20 cellular contexts compared by ENCODE assay signal in genomic region chr12:109567296-109567695, GRCh38. TPM values are rescaled to one million over a fixed set of nuclear protein-coding genes. Genes with fewer than 3 reads are reported as not detected.
DNase-seq lines count a peak whose midpoint lies in the region; ATAC-seq, FAIRE-seq and TF ChIP-seq lines count a peak whose summit lies in the region.
"Had no signal": no experiment of that assay in that cellular context is flagged by ENCODE, and none has a peak within 500 bp of the region (broad histone marks: within the 10 kb centered on the region; RNA-seq: fewer than 3 reads in every experiment).

No MANE protein-coding gene starts in this region.

- BruUV-seq in HepG2 (replicated peaks; lab: Mats Ljungman, UMichigan) (no TSS peak), A673 (replicated peaks; lab: Mats Ljungman, UMichigan) (no TSS peak)

- FAIRE-seq in HepG2 (lab: Jason Lieb, UNC) = no peak
- FAIRE-seq: A549, G401.6, GM12892, H1 had no signal

- H3K4me2 ChIP-seq in HepG2 (ENCODE audit: low read depth, low read length) = no peak overlapping the region
- H3K4me2 ChIP-seq in osteoblast (ENCODE audit: insufficient read depth, low read length) = no peak overlapping the region
- H3K4me2 ChIP-seq: A549 had no signal

- POLR2A ChIA-PET in HepG2 (lab: Yijun Ruan, JAX) = no interaction called here
- POLR2A ChIA-PET in A673 (lab: Charles Lee; ENCODE audit: low non-redundant PET) = no interaction called here

- DNase-seq in NCI-H2171 treated with DMSO at 0.1 percent for 48 hours (lab: John Stamatoyannopoulos, UW) (peak; percentile 57), NCI-H2171 (lab: John Stamatoyannopoulos, UW) (no peak), HepG2 (ENCODE audit: low spot score) (no peak), osteoblast (ENCODE audit: insufficient read length, low spot score, missing footprints) (peak; percentile 10), A673 (ENCODE audit: low spot score) (no peak), body of pancreas (no peak)
- DNase-seq: 8988T; Calu3; CD4-positive, alpha-beta memory T cell; COR-L47; DMS53; DMS79 treated with DMSO at 0.1 percent for 48 hours; GM23248; H7; HCEC 1CT had no signal

- TF ChIP-seq CTCF in liver (IDR thresholded peaks at IDR 0.05; ENCODE audit: low read depth, low read length, missing input control) = peak; percentile 6
- TF ChIP-seq CTCF in HepG2 (CRISPR knock-in tag; IDR thresholded peaks at IDR 0.05) = no peak
- TF ChIP-seq CTCF in osteoblast (IDR thresholded peaks at IDR 0.05; ENCODE audit: extremely low read depth, low read depth, low read length) = no peak
- TF ChIP-seq CTCF in A673 (conservative IDR thresholded peaks at IDR 0.05; ENCODE audit: low read depth, low read length) = no peak
- no peak for TF ChIP-seq CTCF in body of pancreas (IDR thresholded peaks at IDR 0.05)

- H3K4me1 ChIP-seq in liver (ENCODE audit: control insufficient read depth in 4 of 4, insufficient read depth in 4 of 4, low read length in 3 of 4) = peaks cover 5 to 44% (median 25%) of the 10 kb centered on the region in 4 donors
- peaks cover 35% of the 10 kb centered on the region for H3K4me1 ChIP-seq in HepG2 (ENCODE audit: insufficient read depth, low read length)
- H3K4me1 ChIP-seq in osteoblast (ENCODE audit: insufficient read depth, low read length) = peaks cover 10% of the 10 kb centered on the region
- no peaks in the 10 kb centered on the region for H3K4me1 ChIP-seq in A673 (ENCODE audit: insufficient read depth, low read length, poor library complexity, severe bottlenecking)
- H3K4me1 ChIP-seq in body of pancreas = peaks cover 6% of the 10 kb centered on the region
- H3K4me1 ChIP-seq: A549 had no signal

- no peaks in the 10 kb centered on the region for H3K9me3 ChIP-seq in liver (ENCODE audit: control insufficient read depth in 4 of 4, low read length in 3 of 4)
- H3K9me3 ChIP-seq in HepG2 (ENCODE audit: low read length) = no peaks in the 10 kb centered on the region
- H3K9me3 ChIP-seq in osteoblast (ENCODE audit: low read depth, low read length) = no peaks in the 10 kb centered on the region
- H3K9me3 ChIP-seq in A673 (ENCODE audit: low read depth, low read length, poor library complexity, severe bottlenecking) = no peaks in the 10 kb centered on the region
- H3K9me3 ChIP-seq in body of pancreas = no peaks in the 10 kb centered on the region

- H3K27ac ChIP-seq in liver (ENCODE audit: low read depth in 1 of 2, low read length in 2 of 2) (peak overlapping the region in 1 of 2 donors; percentile 26), HepG2 (ENCODE audit: extremely low read length, insufficient read depth, low read length) (no peak overlapping the region), osteoblast (ENCODE audit: low read depth, low read length) (no peak overlapping the region), A673 (ENCODE audit: low read depth, low read length, poor library complexity, severe bottlenecking) (no peak overlapping the region), body of pancreas (no peak overlapping the region)
- H3K27ac ChIP-seq: A549, GM23248 had no signal

- H3K36me3 ChIP-seq in liver (ENCODE audit: control insufficient read depth in 4 of 4, insufficient read depth in 3 of 4, low read depth in 1 of 4, low read length in 3 of 4) (peaks cover 5 to 33% (median 22%) of the 10 kb centered on the region in 4 donors), HepG2 (replicated peaks in 1 of 2; ENCODE audit: control insufficient read depth in 1 of 2, insufficient read depth in 2 of 2, low read length in 2 of 2) (peaks cover 8 to 78% of the 10 kb centered on the region in 2 experiments), osteoblast (ENCODE audit: insufficient read depth, low read length) (peaks cover 10% of the 10 kb centered on the region), A673 (ENCODE audit: insufficient read depth, low read length, poor library complexity, severe bottlenecking) (peaks cover 89% of the 10 kb centered on the region), body of pancreas (replicated peaks in 1 of 2; ENCODE audit: insufficient read depth in 1 of 2, low read depth in 2 of 2) (peaks cover 0 to 4% of the 10 kb centered on the region in 2 donors)

- H3K4me3 ChIP-seq in liver (ENCODE audit: low read depth in 1 of 3, low read length in 3 of 3) (no peak overlapping the region), HepG2 (replicated peaks in 1 of 3; ENCODE audit: insufficient read depth in 1 of 3, low read depth in 2 of 3, low read length in 3 of 3) (no peak overlapping the region), osteoblast (ENCODE audit: insufficient read depth, low read length) (no peak overlapping the region), A673 (ENCODE audit: low read depth, low read length, poor library complexity, severe bottlenecking) (no peak overlapping the region), body of pancreas (no peak overlapping the region)
- H3K4me3 ChIP-seq: A549, GM23248 had no signal

- H3K9ac ChIP-seq in liver (ENCODE audit: low read depth in 1 of 2, low read length in 2 of 2) (no peak overlapping the region), HepG2 (ENCODE audit: insufficient read depth, low read depth, low read length) (no peak overlapping the region)
- H3K9ac ChIP-seq: GM23248 had no signal

- TF ChIP-seq POLR2A in HepG2 (IDR thresholded peaks at IDR 0.05; ENCODE audit: insufficient read depth in 1 of 2, low read depth in 2 of 2, low read length in 2 of 2) = no peak
- TF ChIP-seq POLR2A in body of pancreas (IDR thresholded peaks at IDR 0.05) = no peak

- H2AFZ ChIP-seq in HepG2 (ENCODE audit: low read length) (no peak overlapping the region), osteoblast (ENCODE audit: low read length) (no peak overlapping the region)
- H2AFZ ChIP-seq: GM23248 had no signal

- TF ChIP-seq EP300 in HepG2 (IDR thresholded peaks at IDR 0.05; ENCODE audit: low read depth in 2 of 2, low read length in 2 of 2) = no peak
- no peak for TF ChIP-seq EP300 in HepG2 (CRISPR knock-in tag; IDR thresholded peaks at IDR 0.05; ENCODE audit: borderline replicate concordance)

- intact Hi-C loops in HepG2 (cut with micrococcal nuclease; ENCODE audit: unreplicated experiment) (no loop called here), A673 (cut with micrococcal nuclease; ENCODE audit: unreplicated experiment) (no loop called here), body of pancreas (cut with DNase I) (no loop called here)

- CTCF ChIA-PET in HepG2 (lab: Yijun Ruan, JAX; ENCODE audit: low intra/inter-chr PET ratio, low total read pairs) (no interaction called here), A673 (lab: Charles Lee) (no interaction called here)

- TF ChIP-seq RAD21 in liver (IDR thresholded peaks at IDR 0.05) = peak in 1 of 2 donors; percentile 59
- no peak for TF ChIP-seq RAD21 in HepG2 (CRISPR knock-in tag; IDR thresholded peaks at IDR 0.05)

- H4K20me1 ChIP-seq in HepG2 (ENCODE audit: insufficient read depth, low read length) (no peaks in the 10 kb centered on the region), osteoblast (ENCODE audit: insufficient read depth, low read length) (no peaks in the 10 kb centered on the region)

- peaks cover 7% of the 10 kb centered on the region for H3K79me2 ChIP-seq in HepG2 (ENCODE audit: insufficient read depth, low read length)
- H3K79me2 ChIP-seq in osteoblast (ENCODE audit: insufficient read depth, low read length) = no peaks in the 10 kb centered on the region

- in situ Hi-C loops in HepG2 (cut with HindIII; ENCODE audit: extremely low pct_ligation_motif_present, low pct_unique_long_range_greater_than_20kb) = no loop called here

- ATAC-seq in HepG2 (no peak), body of pancreas (no peak)

- WGBS in liver = 52% methylated on average over 10 of the region's 10 CpGs
- 88% methylated on average over 7 of the region's 10 CpGs for WGBS in HepG2 (ENCODE audit: low lambda C conversion rate)
- 84 to 88% methylated on average over 10 of the region's 10 CpGs for WGBS in body of pancreas, 2 donors

- H3K27me3 ChIP-seq in liver (ENCODE audit: control insufficient read depth in 4 of 4, insufficient read depth in 4 of 4, low read length in 3 of 4) (no peaks in the 10 kb centered on the region), HepG2 (ENCODE audit: control insufficient read depth in 1 of 2, insufficient read depth in 2 of 2, low read length in 2 of 2) (no peaks in the 10 kb centered on the region), osteoblast (ENCODE audit: insufficient read depth, low read length) (no peaks in the 10 kb centered on the region), A673 (replicated peaks; ENCODE audit: insufficient read depth, low read depth, low read length, poor library complexity) (no peaks in the 10 kb centered on the region), body of pancreas (no peaks in the 10 kb centered on the region)

RNA-seq across cellular contexts. Expression of gene MMAB, which starts 6.0 kb away (rescaled TPM):
- 10 to 100 TPM; 47.1 to 63.5 TPM for total RNA-seq in liver
- polyA plus RNA-seq in liver = 100 to 1,000 TPM in 1 of 2 donors, 10 to 100 TPM in 1; 90.6 to 101 TPM
- total RNA-seq in HepG2 (2016; rRNA removed; fragmentation: Illumina TruSeq; extraction: Trizol) = 77.3 and 112 TPM in 2 replicates
- total RNA-seq in HepG2 (2016; cell fraction: cytosol; rRNA removed; fragmentation: Illumina TruSeq; extraction: Trizol; ENCODE audit: low read depth) = 32.4 and 42.7 TPM in 2 replicates
- 80.5 and 108 TPM in 2 replicates for total RNA-seq in HepG2 (2016; cell fraction: insoluble cytoplasmic fraction; rRNA removed; fragmentation: Illumina TruSeq; extraction: Trizol)
- total RNA-seq in HepG2 (2016; cell fraction: membrane; rRNA removed; fragmentation: Illumina TruSeq; extraction: Trizol) = 59.5 and 67.4 TPM in 2 replicates
- 37.8 and 41.0 TPM in 2 replicates for total RNA-seq in HepG2 (2016; cell fraction: nucleus; rRNA removed; fragmentation: Illumina TruSeq; extraction: Trizol)
- 26.1 and 33.2 TPM in 2 replicates for polyA plus RNA-seq in HepG2 (2011; rRNA removed)
- 29.9 and 32.2 TPM in 2 replicates for polyA plus RNA-seq in HepG2 (2011; cell fraction: cytosol; rRNA removed)
- polyA plus RNA-seq in HepG2 (2011; cell fraction: nucleus; rRNA removed) = 34.9 and 43.2 TPM in 2 replicates
- polyA plus RNA-seq in HepG2 (2012) = 39.1 and 40.4 TPM in 2 replicates
- 36.6 and 44.0 TPM in 2 replicates for polyA plus RNA-seq in HepG2 (2016; cell fraction: cytosol; fragmentation: Illumina TruSeq; extraction: Trizol; ENCODE audit: low read depth)
- polyA plus RNA-seq in HepG2 (2016; cell fraction: insoluble cytoplasmic fraction; fragmentation: Illumina TruSeq; extraction: Trizol; ENCODE audit: low read depth) = 98.7 and 99.8 TPM in 2 replicates
- polyA plus RNA-seq in HepG2 (2016; cell fraction: membrane; fragmentation: Illumina TruSeq; extraction: Trizol; ENCODE audit: low read depth) = 39.9 and 52.5 TPM in 2 replicates
- polyA plus RNA-seq in HepG2 (2016; cell fraction: nucleus; fragmentation: Illumina TruSeq; extraction: Trizol; ENCODE audit: insufficient read depth, low read depth) = 58.2 and 63.9 TPM in 2 replicates
- polyA minus RNA-seq in HepG2 (2011; rRNA and poly(A)+ RNA removed; ENCODE audit: low replicate concordance) = 37.1 and 53.3 TPM in 2 replicates
- 11.8 and 16.2 TPM in 2 replicates for polyA minus RNA-seq in HepG2 (2011; cell fraction: cytosol; rRNA and poly(A)+ RNA removed)
- polyA minus RNA-seq in HepG2 (2011; cell fraction: nucleus; rRNA and poly(A)+ RNA removed) = 21.0 and 29.1 TPM in 2 replicates
- 34.4 and 35.7 TPM in 2 replicates for total RNA-seq in osteoblast
- total RNA-seq in A673 (2021) = 97.6 and 104 TPM in 2 replicates
- total RNA-seq in body of pancreas = 10 to 100 TPM; 12.5 to 29.7 TPM

RNA-seq across cellular contexts. Expression of gene MVK, which starts 6.3 kb away (rescaled TPM):
- total RNA-seq in liver (10 to 100 TPM; 34.9 to 50.3 TPM), HepG2 (2016; rRNA removed; fragmentation: Illumina TruSeq; extraction: Trizol) (47.1 and 66.9 TPM in 2 replicates), osteoblast (31.1 and 31.2 TPM in 2 replicates), A673 (2021) (45.4 and 56.0 TPM in 2 replicates), body of pancreas (10 to 100 TPM in 1 of 2 donors, 1 to 10 TPM in 1; 8.6 to 12.2 TPM)
- polyA plus RNA-seq in liver (10 to 100 TPM; 39.0 to 43.8 TPM), HepG2 (2011; rRNA removed) (11.6 and 22.5 TPM in 2 replicates)
- 15.1 and 17.9 TPM in 2 replicates for total RNA-seq in HepG2 (2016; cell fraction: cytosol; rRNA removed; fragmentation: Illumina TruSeq; extraction: Trizol; ENCODE audit: low read depth)
- total RNA-seq in HepG2 (2016; cell fraction: insoluble cytoplasmic fraction; rRNA removed; fragmentation: Illumina TruSeq; extraction: Trizol) = 40.9 and 70.6 TPM in 2 replicates
- total RNA-seq in HepG2 (2016; cell fraction: membrane; rRNA removed; fragmentation: Illumina TruSeq; extraction: Trizol) = 34.1 and 39.6 TPM in 2 replicates
- 38.8 and 47.2 TPM in 2 replicates for total RNA-seq in HepG2 (2016; cell fraction: nucleus; rRNA removed; fragmentation: Illumina TruSeq; extraction: Trizol)
- 12.4 and 13.5 TPM in 2 replicates for polyA plus RNA-seq in HepG2 (2011; cell fraction: cytosol; rRNA removed)
- polyA plus RNA-seq in HepG2 (2011; cell fraction: nucleus; rRNA removed) = 32.0 and 47.6 TPM in 2 replicates
- polyA plus RNA-seq in HepG2 (2012) = 19.2 and 28.6 TPM in 2 replicates
- polyA plus RNA-seq in HepG2 (2016; cell fraction: cytosol; fragmentation: Illumina TruSeq; extraction: Trizol; ENCODE audit: low read depth) = 16.3 and 19.9 TPM in 2 replicates
- 42.0 and 50.4 TPM in 2 replicates for polyA plus RNA-seq in HepG2 (2016; cell fraction: insoluble cytoplasmic fraction; fragmentation: Illumina TruSeq; extraction: Trizol; ENCODE audit: low read depth)
- polyA plus RNA-seq in HepG2 (2016; cell fraction: membrane; fragmentation: Illumina TruSeq; extraction: Trizol; ENCODE audit: low read depth) = 26.9 and 30.0 TPM in 2 replicates
- polyA plus RNA-seq in HepG2 (2016; cell fraction: nucleus; fragmentation: Illumina TruSeq; extraction: Trizol; ENCODE audit: insufficient read depth, low read depth) = 78.2 and 82.6 TPM in 2 replicates
- polyA minus RNA-seq in HepG2 (2011; rRNA and poly(A)+ RNA removed; ENCODE audit: low replicate concordance) = 19.6 and 22.9 TPM in 2 replicates
- 6.1 and 8.0 TPM in 2 replicates for polyA minus RNA-seq in HepG2 (2011; cell fraction: cytosol; rRNA and poly(A)+ RNA removed)
- polyA minus RNA-seq in HepG2 (2011; cell fraction: nucleus; rRNA and poly(A)+ RNA removed) = 12.2 and 21.1 TPM in 2 replicates

Comparison
In these comparisons a context has a peak if more than half of its experiments do, and no peak if none do; other contexts are left out.
1. DNase-seq: peak in NCI-H2171 treated with DMSO at 0.1 percent for 48 hours (single experiment) and osteoblast (single experiment); none in NCI-H2171 (single experiment), HepG2 (single experiment), A673 (single experiment) and body of pancreas (0 of 4).